In the genomic region with DNA sequence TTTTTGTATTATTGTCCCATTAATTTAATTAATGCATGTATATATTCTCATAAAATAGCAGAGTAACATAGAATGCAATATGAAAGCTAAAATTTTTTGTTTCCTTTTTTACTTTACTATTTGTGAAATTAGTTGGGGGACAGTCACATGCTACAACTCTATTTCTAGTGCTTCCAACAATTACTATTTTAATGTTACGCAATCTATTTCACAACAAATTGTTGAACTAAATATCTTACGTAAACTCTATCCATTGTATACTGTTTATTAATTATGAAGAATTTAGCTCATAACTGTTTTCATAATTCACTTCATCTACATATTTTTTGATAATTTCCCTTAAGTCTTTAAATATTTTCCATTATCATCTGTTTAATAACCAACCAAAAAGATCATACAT, we compare ENCODE assay signal across 31 cellular contexts.
"Had no signal": no experiment of that assay in that cellular context is flagged by ENCODE, and none has a peak within 500 bp of the region (broad histone marks: within the 10 kb centered on the region; RNA-seq: fewer than 3 reads in every experiment).

No MANE protein-coding gene starts in this region.

- H3K4me2 ChIP-seq: neural progenitor cell, smooth muscle cell had no signal

- H3K4me1 ChIP-seq: neural progenitor cell, parathyroid adenoma, psoas muscle, spleen, suprapubic skin, testis, tibial artery, transverse colon, upper lobe of right lung, uterus had no signal

- H3K27me3 Mint-ChIP-seq: progenitor cell of endocrine pancreas; stimulated activated memory B cell treated with anti-CD40 and anti-IgM and Interleukin-4, amounts not matched to agents 10 μg/mL and 1 μg/mL and 100 μg/mL, for 72 hours; stimulated activated naive CD8-positive, alpha-beta T cell treated with anti-CD3 and anti-CD28 coated beads, Interleukin-15, amount 100 ng/mL, for 72 hours; type B pancreatic cell had no signal

- H3K27ac Mint-ChIP-seq: natural killer cell; nephron; neural progenitor cell; progenitor cell of endocrine pancreas; stimulated activated memory B cell treated with anti-CD40 and anti-IgM and Interleukin-4, amounts not matched to agents 10 μg/mL and 1 μg/mL and 100 μg/mL, for 72 hours; stimulated activated naive CD8-positive, alpha-beta T cell treated with anti-CD3 and anti-CD28 coated beads, Interleukin-15, amount 100 ng/mL, for 72 hours; type B pancreatic cell had no signal

- ATAC-seq: natural killer cell; psoas muscle; right cardiac atrium; sciatic nerve; stimulated activated memory B cell treated with anti-CD40 and anti-IgM and Interleukin-4, amounts not matched to agents 10 μg/mL and 1 μg/mL and 100 μg/mL, for 72 hours; stimulated activated naive CD8-positive, alpha-beta T cell treated with anti-CD3 and anti-CD28 coated beads, Interleukin-15, amount 100 ng/mL, for 72 hours; stimulated activated naive CD8-positive, alpha-beta T cell treated with anti-CD3 and anti-CD28 coated beads, Interleukin-15, Interleukin-2, amounts not matched to agents 100 U/mL and 50 U/mL, for 24 hours; upper lobe of right lung had no signal

- H3K9ac ChIP-seq: neural progenitor cell, parathyroid adenoma had no signal

- H3K27me3 ChIP-seq: neural progenitor cell, ovary, spleen, suprapubic skin, testis, tibial artery, transverse colon, upper lobe of right lung, uterus had no signal

- H3K36me3 Mint-ChIP-seq: neural progenitor cell; stimulated activated memory B cell treated with anti-CD40 and anti-IgM and Interleukin-4, amounts not matched to agents 10 μg/mL and 1 μg/mL and 100 μg/mL, for 72 hours; type B pancreatic cell had no signal

- H3K36me3 ChIP-seq: neural progenitor cell, ovary, spleen, suprapubic skin, tibial artery, transverse colon, upper lobe of right lung, uterus had no signal

- H3K27ac ChIP-seq: neural progenitor cell, ovary, parathyroid adenoma, psoas muscle, skin epidermis, spleen, suprapubic skin, testis, tibial artery, transverse colon, upper lobe of right lung, uterus had no signal

- H3K79me2 ChIP-seq: parathyroid adenoma had no signal

- H3K4me3 Mint-ChIP-seq: natural killer cell; nephron; neural progenitor cell; stimulated activated memory B cell treated with anti-CD40 and anti-IgM and Interleukin-4, amounts not matched to agents 10 μg/mL and 1 μg/mL and 100 μg/mL, for 72 hours; stimulated activated naive CD8-positive, alpha-beta T cell treated with anti-CD3 and anti-CD28 coated beads, Interleukin-15, amount 100 ng/mL, for 72 hours; type B pancreatic cell had no signal

- H3K9me3 Mint-ChIP-seq: nephron, neural progenitor cell, type B pancreatic cell had no signal

- H3K4me3 ChIP-seq: neural progenitor cell, ovary, psoas muscle, skin epidermis, smooth muscle cell, spleen, suprapubic skin, testis, tibial artery, transverse colon, upper lobe of right lung, uterus had no signal

- DNase-seq: natural killer cell; occipital lobe; ovary; posterior cingulate gyrus; psoas muscle; right cardiac atrium; spleen; stimulated activated CD4-positive, alpha-beta T cell treated with anti-CD3 and anti-CD28 coated beads, Interleukin-12 subunit alpha, Interleukin-12 subunit beta, amount 100 ng/mL, for 4 hours; stimulated activated CD4-positive, alpha-beta T cell treated with anti-CD3 and anti-CD28 coated beads, Interleukin-1b, Interleukin-23, amount 100 ng/mL, for 48 hours; stimulated activated CD4-positive, alpha-beta T cell treated with anti-CD3 and anti-CD28 coated beads, Interleukin-4, amount 100 ng/mL, for 1 hour; stimulated activated CD4-positive, alpha-beta T cell treated with anti-CD3 and anti-CD28 coated beads, Interleukin-4, amount 100 ng/mL, for 4 hours; stimulated activated CD8-positive, alpha-beta memory T cell treated with anti-CD3 and anti-CD28 coated beads, Interleukin-4, amount 100 ng/mL, for 48 hours; stimulated activated naive CD4-positive, alpha-beta T cell; stimulated activated naive CD8-positive, alpha-beta T cell treated with anti-CD3 and anti-CD28 coated beads, Interleukin-15, amount 100 ng/mL, for 72 hours; stimulated activated naive CD8-positive, alpha-beta T cell treated with anti-CD3 and anti-CD28 coated beads, Interleukin-15, Interleukin-2, amounts not matched to agents 100 U/mL and 50 U/mL, for 24 hours; substantia nigra; testis; tibial artery; transverse colon; upper lobe of right lung; uterus had no signal

- H3K4me1 Mint-ChIP-seq: natural killer cell; nephron; neural progenitor cell; stimulated activated memory B cell treated with anti-CD40 and anti-IgM and Interleukin-4, amounts not matched to agents 10 μg/mL and 1 μg/mL and 100 μg/mL, for 72 hours; stimulated activated naive CD8-positive, alpha-beta T cell treated with anti-CD3 and anti-CD28 coated beads, Interleukin-15, amount 100 ng/mL, for 72 hours had no signal

- H2AFZ ChIP-seq: neural progenitor cell, parathyroid adenoma had no signal

- H3K9me3 ChIP-seq: ovary, psoas muscle, suprapubic skin, testis, tibial artery, transverse colon, upper lobe of right lung, uterus had no signal
